In genomic region chr10:45409347-45409746, GRCh38 we compare ENCODE assay signal across 2 cellular contexts. TPM values are rescaled to one million over a fixed set of nuclear protein-coding genes. Genes with fewer than 3 reads are reported as not detected.
"Had no signal": no experiment of that assay in that cellular context is flagged by ENCODE, and none has a peak within 500 bp of the region (broad histone marks: within the 10 kb centered on the region; RNA-seq: fewer than 3 reads in every experiment).

No MANE protein-coding gene starts in this region.

RNA-seq across cellular contexts. Expression of gene ALOX5, which starts 35.3 kb away (rescaled TPM):
- total RNA-seq: SJCRH30 had no signal
- polyA plus RNA-seq: SK-N-SH had no signal
